In the genomic region with DNA sequence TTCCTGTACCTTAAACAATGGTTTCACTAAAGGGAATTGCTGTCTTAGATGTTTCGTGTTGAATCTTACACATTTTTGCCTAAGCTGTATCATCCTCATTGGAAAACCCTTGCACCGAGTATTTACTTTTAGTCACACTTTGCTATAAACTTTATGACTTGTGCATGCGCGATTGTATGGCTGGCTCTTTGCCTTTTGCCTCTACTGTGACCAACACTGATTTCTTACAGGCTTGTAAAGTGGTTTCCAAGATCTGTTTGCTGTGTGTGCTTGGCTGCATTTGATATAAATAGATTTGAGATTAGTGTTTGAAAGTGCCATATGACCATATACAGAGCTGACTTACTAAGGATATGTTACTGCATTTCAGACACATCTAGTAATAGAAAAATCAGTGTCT, we compare ENCODE assay signal across 12 cellular contexts. TPM values are rescaled to one million over a fixed set of nuclear protein-coding genes. Genes with fewer than 3 reads are reported as not detected.
DNase-seq lines count a peak whose midpoint lies in the region; ATAC-seq, FAIRE-seq and TF ChIP-seq lines count a peak whose summit lies in the region.
"Had no signal": no experiment of that assay in that cellular context is flagged by ENCODE, and none has a peak within 500 bp of the region (broad histone marks: within the 10 kb centered on the region; RNA-seq: fewer than 3 reads in every experiment).

No MANE protein-coding gene starts in this region.

- H3K9ac ChIP-seq in IMR-90 (ENCODE audit: low read depth, low read length) (no peak overlapping the region), endothelial cell of umbilical vein (replicated peaks; ENCODE audit: extremely low read depth, insufficient read depth, low read length) (no peak overlapping the region)
- H3K9ac ChIP-seq: parathyroid adenoma had no signal

- peaks cover 93% of the 10 kb centered on the region for H3K79me2 ChIP-seq in endothelial cell of umbilical vein (ENCODE audit: control insufficient read depth, insufficient read depth, low read length)
- H3K79me2 ChIP-seq: parathyroid adenoma had no signal

- peak overlapping the region; percentile 17; the same call in 1 of the 2 replicates for H3K23ac ChIP-seq in IMR-90 (ENCODE audit: low read depth, low read length)

- no peak overlapping the region for H3K56ac ChIP-seq in IMR-90 (ENCODE audit: extremely low read depth, insufficient read depth, low read length)

- H3K9me3 Mint-ChIP-seq in naive thymus-derived CD8-positive, alpha-beta T cell = no peaks in the 10 kb centered on the region

- peak; percentile 43; the same call in 1 of the 2 replicates for ATAC-seq in IMR-90 (ENCODE audit: low read depth)
- ATAC-seq in naive thymus-derived CD8-positive, alpha-beta T cell = no peak
- ATAC-seq in GM18511 (IDR thresholded peaks at IDR 0.05; ENCODE audit: unreplicated experiment) = no peak
- no peak for ATAC-seq in HG03342 (IDR thresholded peaks at IDR 0.05; ENCODE audit: unreplicated experiment)
- ATAC-seq: upper lobe of right lung had no signal

- no peaks in the 10 kb centered on the region for H3K9me3 ChIP-seq in IMR-90 (ENCODE audit: control insufficient read depth, insufficient read depth, low read length)
- no peaks in the 10 kb centered on the region for H3K9me3 ChIP-seq in endothelial cell of umbilical vein (replicated peaks; ENCODE audit: control insufficient read depth, insufficient read depth, low read length)
- H3K9me3 ChIP-seq: upper lobe of right lung had no signal

- FAIRE-seq in endothelial cell of umbilical vein (lab: Jason Lieb, UNC) = no peak

- no peak overlapping the region for H3K14ac ChIP-seq in IMR-90 (replicated peaks; ENCODE audit: low read depth, low read length)

- TF ChIP-seq POLR2A in IMR-90 (IDR thresholded peaks at IDR 0.05; ENCODE audit: low read depth, low read length) (no peak), endothelial cell of umbilical vein (IDR thresholded peaks at IDR 0.05; ENCODE audit: low read depth, low read length) (no peak)

- no peak overlapping the region for H4K5ac ChIP-seq in IMR-90 (ENCODE audit: low read depth, low read length)

- intact Hi-C loops in IMR-90 (cut with micrococcal nuclease) (no loop called here), endothelial cell of umbilical vein (cut with micrococcal nuclease) (no loop called here)

- H3K4me2 ChIP-seq in IMR-90 (ENCODE audit: low read depth, low read length) = peak overlapping the region; percentile 26; the same call in 1 of the 2 replicates
- H3K4me2 ChIP-seq in endothelial cell of umbilical vein (ENCODE audit: insufficient read depth, low read length) = no peak overlapping the region

- H2BK120ac ChIP-seq in IMR-90 (ENCODE audit: low read depth, low read length) = no peak overlapping the region

- H3K27me3 ChIP-seq in IMR-90 (ENCODE audit: control insufficient read depth, insufficient read depth, low read length) (no peaks in the 10 kb centered on the region), endothelial cell of umbilical vein (ENCODE audit: control insufficient read depth in 2 of 2, insufficient read depth in 2 of 2, low read length in 2 of 2) (no peaks in the 10 kb centered on the region)
- H3K27me3 ChIP-seq: upper lobe of right lung had no signal

- H3K27ac ChIP-seq in C4-2B (peak overlapping the region; percentile 67), IMR-90 (ENCODE audit: insufficient read depth, low read length) (no peak overlapping the region), endothelial cell of umbilical vein (ENCODE audit: insufficient read depth, low read depth, low read length) (no peak overlapping the region)
- H3K27ac ChIP-seq: parathyroid adenoma, upper lobe of right lung had no signal

- peaks cover 0 to 26% (median 6%) of the 10 kb centered on the region in 3 donors for H3K36me3 Mint-ChIP-seq in naive thymus-derived CD8-positive, alpha-beta T cell

- no peak overlapping the region for H2AK5ac ChIP-seq in IMR-90 (ENCODE audit: low read depth, low read length)

- BruUV-seq in IMR-90 (replicated peaks; lab: Mats Ljungman, UMichigan) = no TSS peak
- no TSS peak for BruUV-seq in endothelial cell of umbilical vein (replicated peaks; lab: Mats Ljungman, UMichigan)

- WGBS in IMR-90 (ENCODE audit: extremely low coverage in 2 of 2, insufficient read length in 1 of 2), 2 experiments = no CpG with 5 or more reads among the region's 4 CpGs

- no peak overlapping the region for H3K4me3 ChIP-seq in IMR-90 (ENCODE audit: insufficient read depth, low read depth, low read length)
- H3K4me3 ChIP-seq in endothelial cell of umbilical vein (replicated peaks in 1 of 3; ENCODE audit: insufficient read depth in 1 of 3, low read depth in 1 of 3, low read length in 3 of 3) = no peak overlapping the region
- H3K4me3 ChIP-seq: upper lobe of right lung had no signal

- no peak overlapping the region for H4K91ac ChIP-seq in IMR-90 (ENCODE audit: insufficient read depth, low read depth, low read length)

- CTCF ChIA-PET in IMR-90 (lab: Yijun Ruan, JAX) (interaction anchor here (0.6 kb wide), 1 partner anchor 147 kb away, joined by 3 read pairs; no protein-coding TSS in a partner anchor), endothelial cell of umbilical vein (lab: Charles Lee) (interaction anchor here (1.1 to 1.3 kb wide), 3 partner anchors 8 to 47 kb away, joined by 3 to 4 read pairs (median 3); no protein-coding TSS in a partner anchor)

- dilution Hi-C loops in IMR-90 (cut with HindIII; ENCODE audit: low sequenced_read_pairs, unreplicated experiment) (no loop called here), endothelial cell of umbilical vein (cut with MboI; ENCODE audit: extremely low pct_ligation_motif_present, low sequenced_read_pairs) (no loop called here)

- DNase-seq in IMR-90 (peak; percentile 50), endothelial cell of umbilical vein (ENCODE audit: low read depth, low spot score) (peak; percentile 45), NCI-H1048 (lab: John Stamatoyannopoulos, UW) (no peak), HuH-7 (ENCODE audit: low spot score) (no peak)
- DNase-seq in naive thymus-derived CD8-positive, alpha-beta T cell = no peak
- DNase-seq: central memory CD4-positive, alpha-beta T cell; NCI-H1694 treated with DMSO at 0.1 percent for 48 hours; upper lobe of right lung had no signal

- peaks cover 11% of the 10 kb centered on the region for H3K4me1 ChIP-seq in IMR-90 (ENCODE audit: control insufficient read depth, insufficient read depth, low read length)
- peaks cover 9% of the 10 kb centered on the region for H3K4me1 ChIP-seq in endothelial cell of umbilical vein (ENCODE audit: control insufficient read depth, extremely low read depth, insufficient read depth, low read length)
- H3K4me1 ChIP-seq: parathyroid adenoma had no signal

- H2AK9ac ChIP-seq in IMR-90 (replicated peaks; ENCODE audit: low read depth, low read length, poor library complexity) = no peak overlapping the region

- no peak overlapping the region for H2BK15ac ChIP-seq in IMR-90 (ENCODE audit: low read depth, low read length)

- H2BK5ac ChIP-seq in IMR-90 (ENCODE audit: low read depth, low read length, poor library complexity, severe bottlenecking) = no peak overlapping the region

- in situ Hi-C loops in IMR-90 (cut with MboI; ENCODE audit: low sequenced_read_pairs) = no loop called here

- H2AFZ ChIP-seq in IMR-90 (replicated peaks; ENCODE audit: low read length, poor library complexity) = no peak overlapping the region
- no peak overlapping the region for H2AFZ ChIP-seq in endothelial cell of umbilical vein (ENCODE audit: low read depth, low read length)
- H2AFZ ChIP-seq: parathyroid adenoma had no signal

- H4K8ac ChIP-seq in IMR-90 (ENCODE audit: low read depth in 2 of 2, low read length in 2 of 2) = no peak overlapping the region

- TF ChIP-seq RAD21 in IMR-90 (IDR thresholded peaks at IDR 0.05; ENCODE audit: low read length) = no peak

- no peak overlapping the region for H3K18ac ChIP-seq in IMR-90 (ENCODE audit: low read depth, low read length)

- H3K4me3 Mint-ChIP-seq in naive thymus-derived CD8-positive, alpha-beta T cell = peak overlapping the region in 8 of 10 donors; percentile 5 to 69 (median 54)

- no peaks in the 10 kb centered on the region for H3K27me3 Mint-ChIP-seq in naive thymus-derived CD8-positive, alpha-beta T cell

- POLR2A ChIA-PET in IMR-90 (lab: Charles Lee; ENCODE audit: unreplicated experiment) = no interaction called here
- POLR2A ChIA-PET in endothelial cell of umbilical vein (lab: Charles Lee) = interaction anchor here (0.6 kb wide), 1 partner anchor 11 kb away, joined by 3 read pairs; no protein-coding TSS in a partner anchor
- POLR2A ChIA-PET in naive thymus-derived CD8-positive, alpha-beta T cell (lab: Charles Lee) = interaction anchor here (0.6 to 1.7 kb wide), 7 partner anchors 11 to 148 kb away, joined by 3 to 6 read pairs (median 3); no protein-coding TSS in a partner anchor

- H3K4me1 Mint-ChIP-seq in naive thymus-derived CD8-positive, alpha-beta T cell = peaks cover 31 to 89% (median 79%) of the 10 kb centered on the region in 4 donors

- peaks cover 43% of the 10 kb centered on the region for H4K20me1 ChIP-seq in IMR-90 (ENCODE audit: insufficient read depth, low read length)
- H4K20me1 ChIP-seq in endothelial cell of umbilical vein (replicated peaks; ENCODE audit: control insufficient read depth, extremely low read depth, insufficient read depth, low read length) = peaks cover 4% of the 10 kb centered on the region

- peak overlapping the region; percentile 41 to 93 (median 84) for H3K27ac Mint-ChIP-seq in naive thymus-derived CD8-positive, alpha-beta T cell

- H2BK20ac ChIP-seq in IMR-90 (ENCODE audit: low read depth, low read length) = no peak overlapping the region

- peaks cover 34% of the 10 kb centered on the region for H3K9me1 ChIP-seq in IMR-90 (ENCODE audit: insufficient read depth, low read length)
- no peaks in the 10 kb centered on the region for H3K9me1 ChIP-seq in endothelial cell of umbilical vein (replicated peaks; ENCODE audit: control insufficient read depth, extremely low read depth, insufficient read depth, low read length)

- H3K36me3 ChIP-seq in IMR-90 (ENCODE audit: control insufficient read depth, insufficient read depth, low read length) = no peaks in the 10 kb centered on the region; the same call in 1 of the 2 replicates
- H3K36me3 ChIP-seq in endothelial cell of umbilical vein (ENCODE audit: control insufficient read depth in 2 of 2, extremely low read depth in 1 of 2, insufficient read depth in 2 of 2, low read length in 2 of 2) = no peaks in the 10 kb centered on the region
- H3K36me3 ChIP-seq: upper lobe of right lung had no signal

- H3K79me1 ChIP-seq in IMR-90 (ENCODE audit: low read depth in 1 of 2, low read length in 2 of 2) = peaks cover 38 to 68% of the 10 kb centered on the region in 2 experiments

- no peak for TF ChIP-seq CTCF in C4-2B (conservative IDR thresholded peaks at IDR 0.05)
- no peak for TF ChIP-seq CTCF in IMR-90 (conservative IDR thresholded peaks at IDR 0.05; ENCODE audit: low read depth, low read length)
- TF ChIP-seq CTCF in endothelial cell of umbilical vein (IDR thresholded peaks at IDR 0.05; ENCODE audit: extremely low read depth in 1 of 2, insufficient read depth in 1 of 2, low read depth in 1 of 2, low read length in 2 of 2) = no peak

- no peak overlapping the region for H3K4ac ChIP-seq in IMR-90 (ENCODE audit: low read depth, low read length)

RNA-seq across cellular contexts. Expression of a gene that starts 40.5 kb away (rescaled TPM):
- total RNA-seq in IMR-90 (2012; rRNA removed) = 21.4 and 39.3 TPM in 2 replicates
- polyA plus RNA-seq in IMR-90 (2012; rRNA removed) = 14.2 and 18.7 TPM in 2 replicates
- polyA plus RNA-seq in IMR-90 (2012; cell fraction: cytosol; rRNA removed) = 10.9 and 12.2 TPM in 2 replicates
- polyA plus RNA-seq in IMR-90 (2012; cell fraction: nucleus; rRNA removed; ENCODE audit: low replicate concordance) = 8.4 and 13.6 TPM in 2 replicates
- 60.0 and 60.8 TPM in 2 replicates for total RNA-seq in endothelial cell of umbilical vein
- polyA plus RNA-seq in endothelial cell of umbilical vein = 16.8 and 20.2 TPM in 2 replicates
- 24.4 and 24.6 TPM in 2 replicates for polyA plus RNA-seq in endothelial cell of umbilical vein (2011; cell fraction: cytosol; rRNA removed)
- 18.0 and 20.9 TPM in 2 replicates for polyA plus RNA-seq in endothelial cell of umbilical vein (2011; cell fraction: nucleus; rRNA removed)
- 42.8 and 47.2 TPM in 2 replicates for polyA plus RNA-seq in endothelial cell of umbilical vein (2012)
- polyA minus RNA-seq in endothelial cell of umbilical vein = 44.7 and 53.7 TPM in 2 replicates
- 20.9 TPM for polyA minus RNA-seq in endothelial cell of umbilical vein (2011; cell fraction: cytosol; rRNA and poly(A)+ RNA removed)
- 11.6 and 16.9 TPM in 2 replicates for polyA minus RNA-seq in endothelial cell of umbilical vein (2011; cell fraction: nucleus; rRNA and poly(A)+ RNA removed)
- total RNA-seq in naive thymus-derived CD8-positive, alpha-beta T cell = 100 to 1,000 TPM; 172 to 177 TPM
- 1 to 10 TPM; 5.5 to 7.8 (median 5.7) TPM for polyA plus RNA-seq in naive thymus-derived CD8-positive, alpha-beta T cell

Comparison
In these comparisons a context has a peak if more than half of its experiments do, and no peak if none do; other contexts are left out.
1. DNase-seq: peak in IMR-90 (single experiment) and endothelial cell of umbilical vein (single experiment); none in naive thymus-derived CD8-positive, alpha-beta T cell (0 of 10), NCI-H1048 (single experiment) and HuH-7 (single experiment).